In the genomic region with DNA sequence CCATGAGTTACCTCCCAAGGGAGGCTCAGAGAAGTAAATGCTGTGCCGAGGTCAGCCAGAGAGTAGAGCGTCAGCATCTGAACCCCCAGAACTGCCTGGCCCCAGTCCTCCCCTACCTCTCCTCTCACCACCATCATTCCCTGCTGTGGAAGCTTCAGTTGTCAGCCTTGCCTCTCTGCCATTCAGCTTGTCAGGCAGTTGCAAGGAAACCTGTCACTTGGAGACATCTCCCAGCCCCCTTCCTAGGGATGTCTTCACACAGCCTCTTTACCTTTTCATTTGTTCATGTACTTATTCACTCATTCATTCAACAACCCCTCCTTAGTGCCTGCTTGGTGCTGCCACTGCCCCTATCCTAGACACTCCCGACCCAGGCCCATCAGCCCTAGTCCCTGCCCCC, we compare ENCODE assay signal across 1 cellular context.
TF ChIP-seq lines count a peak whose summit lies in the region.

No MANE protein-coding gene starts in this region.

TF ChIP-seq in neural cell, 6 proteins besides CTCF, POLR2A, EP300 and RAD21:
- TF ChIP-seq POLR2AphosphoS5 (IDR thresholded peaks at IDR 0.05) (peak; percentile 79), EZH2 (IDR thresholded peaks at IDR 0.05; ENCODE audit: borderline replicate concordance, insufficient read depth, low read length, poor library complexity, severe bottlenecking) (no peak)
- TF ChIP-seq, protein P1, sequence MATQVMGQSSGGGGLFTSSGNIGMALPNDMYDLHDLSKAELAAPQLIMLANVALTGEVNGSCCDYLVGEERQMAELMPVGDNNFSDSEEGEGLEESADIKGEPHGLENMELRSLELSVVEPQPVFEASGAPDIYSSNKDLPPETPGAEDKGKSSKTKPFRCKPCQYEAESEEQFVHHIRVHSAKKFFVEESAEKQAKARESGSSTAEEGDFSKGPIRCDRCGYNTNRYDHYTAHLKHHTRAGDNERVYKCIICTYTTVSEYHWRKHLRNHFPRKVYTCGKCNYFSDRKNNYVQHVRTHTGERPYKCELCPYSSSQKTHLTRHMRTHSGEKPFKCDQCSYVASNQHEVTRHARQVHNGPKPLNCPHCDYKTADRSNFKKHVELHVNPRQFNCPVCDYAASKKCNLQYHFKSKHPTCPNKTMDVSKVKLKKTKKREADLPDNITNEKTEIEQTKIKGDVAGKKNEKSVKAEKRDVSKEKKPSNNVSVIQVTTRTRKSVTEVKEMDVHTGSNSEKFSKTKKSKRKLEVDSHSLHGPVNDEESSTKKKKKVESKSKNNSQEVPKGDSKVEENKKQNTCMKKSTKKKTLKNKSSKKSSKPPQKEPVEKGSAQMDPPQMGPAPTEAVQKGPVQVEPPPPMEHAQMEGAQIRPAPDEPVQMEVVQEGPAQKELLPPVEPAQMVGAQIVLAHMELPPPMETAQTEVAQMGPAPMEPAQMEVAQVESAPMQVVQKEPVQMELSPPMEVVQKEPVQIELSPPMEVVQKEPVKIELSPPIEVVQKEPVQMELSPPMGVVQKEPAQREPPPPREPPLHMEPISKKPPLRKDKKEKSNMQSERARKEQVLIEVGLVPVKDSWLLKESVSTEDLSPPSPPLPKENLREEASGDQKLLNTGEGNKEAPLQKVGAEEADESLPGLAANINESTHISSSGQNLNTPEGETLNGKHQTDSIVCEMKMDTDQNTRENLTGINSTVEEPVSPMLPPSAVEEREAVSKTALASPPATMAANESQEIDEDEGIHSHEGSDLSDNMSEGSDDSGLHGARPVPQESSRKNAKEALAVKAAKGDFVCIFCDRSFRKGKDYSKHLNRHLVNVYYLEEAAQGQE (IDR thresholded peaks at IDR 0.05; ENCODE audit: borderline replicate concordance): peak; percentile 61
